ENCODE assay signal across 8 cellular contexts in the genomic region with DNA sequence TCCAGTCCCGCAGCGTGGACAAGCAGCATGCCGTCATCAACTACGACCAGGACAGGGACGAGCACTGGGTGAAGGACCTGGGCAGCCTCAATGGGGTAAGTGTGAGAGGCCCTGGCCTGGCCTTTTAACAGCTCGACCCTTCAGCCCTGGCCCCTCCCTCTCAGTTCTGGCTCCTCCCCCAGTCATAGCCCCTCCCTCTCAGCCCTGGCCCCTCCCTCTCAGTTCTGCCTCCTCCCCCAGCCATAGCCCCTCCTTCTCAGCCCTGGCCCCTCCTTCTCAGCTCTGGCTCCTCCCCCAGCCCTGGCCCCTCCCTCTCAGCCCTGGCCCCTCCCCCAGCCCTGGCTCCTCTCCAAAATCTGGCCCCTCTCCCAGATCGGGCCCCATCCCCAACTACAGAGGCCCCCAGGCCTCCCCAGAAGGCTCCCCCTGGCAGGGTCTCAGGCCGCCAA. TPM values are rescaled to one million over a fixed set of nuclear protein-coding genes. Genes with fewer than 3 reads are reported as not detected.
A peak's percentile ranks its signal among the peaks of the same experiment; 100 is the strongest.
DNase-seq lines count a peak whose midpoint lies in the region; TF ChIP-seq lines count a peak whose summit lies in the region.

No MANE protein-coding gene starts in this region.

- no peak for TF ChIP-seq CTCF in WERI-Rb-1 (IDR thresholded peaks at IDR 0.05; ENCODE audit: low read depth, low read length)

- no peaks in the 10 kb centered on the region for H3K9me3 ChIP-seq in WERI-Rb-1 (ENCODE audit: severe bottlenecking)

- H3K4me3 ChIP-seq in WERI-Rb-1 (ENCODE audit: low read depth, low read length), result no peak overlapping the region

- no peak overlapping the region for H3K27ac ChIP-seq in WERI-Rb-1

- peak; percentile 2 for DNase-seq in NCI-H1436 (lab: John Stamatoyannopoulos, UW)
- no peak for DNase-seq in NCI-H1436 treated with DMSO at 0.1 percent for 48 hours (lab: John Stamatoyannopoulos, UW)
- DNase-seq in WERI-Rb-1, result peak; percentile 48
- DNase-seq in fibroblast of peridontal ligament (ENCODE audit: extremely low read depth), result peak; percentile 14
- peak; percentile 26 for DNase-seq in stimulated activated CD4-positive, alpha-beta T cell treated with anti-CD3 and anti-CD28 coated beads, Interleukin-4, amount 100 ng/mL, for 24 hours
- no peak for DNase-seq in retina
- DNase-seq in occipital lobe (lab: John Stamatoyannopoulos, UW), result no peak
- no peak for DNase-seq in NCI-H1092 (lab: John Stamatoyannopoulos, UW)

- no peaks in the 10 kb centered on the region for H3K27me3 ChIP-seq in WERI-Rb-1 (ENCODE audit: insufficient read depth, low read depth, severe bottlenecking)

- peaks cover 7% of the 10 kb centered on the region for H3K36me3 ChIP-seq in WERI-Rb-1

RNA-seq across cellular contexts. Expression of a gene that starts 11.2 kb away (rescaled TPM):
- 22.8 TPM for total RNA-seq in occipital lobe

RNA-seq across cellular contexts. Expression of a gene that starts 48.4 kb away (rescaled TPM):
- total RNA-seq in occipital lobe, result 5.8 TPM

Comparison
In these comparisons a context has a peak if more than half of its experiments do, and no peak if none do; other contexts are left out.
1. DNase-seq: peak in NCI-H1436 (single experiment), WERI-Rb-1 (single experiment), fibroblast of peridontal ligament (single experiment) and stimulated activated CD4-positive, alpha-beta T cell treated with anti-CD3 and anti-CD28 coated beads, Interleukin-4, amount 100 ng/mL, for 24 hours (single experiment); none in NCI-H1436 treated with DMSO at 0.1 percent for 48 hours (single experiment), retina (single experiment), occipital lobe (single experiment) and NCI-H1092 (single experiment).